In the genomic region with DNA sequence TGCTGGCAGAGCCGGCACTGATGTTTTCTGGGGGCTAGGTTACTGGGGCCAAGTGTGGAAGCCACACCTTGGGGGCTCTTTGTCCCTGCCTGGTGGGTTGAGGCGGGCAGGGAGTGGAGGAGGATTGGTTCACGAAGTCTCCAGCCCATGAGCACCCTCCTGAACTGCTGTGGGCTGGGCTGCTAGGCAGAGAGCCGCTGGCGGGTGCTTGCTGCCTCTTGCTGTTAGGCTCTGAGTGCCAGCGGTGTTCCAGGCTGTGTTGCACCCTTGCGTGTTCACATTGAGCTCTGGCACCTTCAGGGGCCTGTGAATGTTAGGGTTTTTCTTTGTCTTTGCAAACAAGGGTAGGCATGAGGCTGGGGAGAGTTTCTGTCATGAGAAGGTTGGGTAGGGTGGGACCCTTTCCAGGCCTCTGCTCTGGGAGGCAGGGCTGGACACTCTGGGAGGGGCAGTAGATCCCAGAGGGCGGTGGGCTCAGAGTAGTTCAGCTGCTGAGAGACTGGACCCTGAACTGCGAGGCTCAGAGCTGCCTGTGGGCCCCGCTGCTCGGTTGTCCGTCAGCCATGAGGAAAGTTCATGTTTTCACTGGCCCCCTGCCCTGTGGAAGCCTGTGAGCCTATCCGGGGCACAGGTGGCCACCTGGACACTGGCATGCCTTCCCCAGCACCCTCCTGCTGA, we compare ENCODE assay signal across 12 cellular contexts. TPM values are rescaled to one million over a fixed set of nuclear protein-coding genes. Genes with fewer than 3 reads are reported as not detected.
DNase-seq lines count a peak whose midpoint lies in the region; ATAC-seq and TF ChIP-seq lines count a peak whose summit lies in the region.
"Had no signal": no experiment of that assay in that cellular context is flagged by ENCODE, and none has a peak within 500 bp of the region (broad histone marks: within the 10 kb centered on the region; RNA-seq: fewer than 3 reads in every experiment).

No MANE protein-coding gene starts in this region.

- no peak for ATAC-seq in left cardiac atrium
- ATAC-seq: activated CD4-positive, CD25-positive, alpha-beta regulatory T cell treated with anti-CD3 and anti-CD28 coated beads, Interleukin-2, amount 50 U/mL, for 24 hours; gastrocnemius medialis had no signal

- peaks cover 6% of the 10 kb centered on the region for H3K36me3 Mint-ChIP-seq in neural progenitor cell

- H4K20me1 ChIP-seq in neural progenitor cell (ENCODE audit: low read depth) (peaks cover 32% of the 10 kb centered on the region), PC-9 (ENCODE audit: insufficient read depth) (0 out of 2 replicates have a peak, but pooled peaks cover 4% of the 10 kb centered on the region)

- H3K9me3 Mint-ChIP-seq in neural progenitor cell: no peaks in the 10 kb centered on the region

- H3K4me2 ChIP-seq in neural progenitor cell (no peak overlapping the region), PC-9 (no peak overlapping the region)

- H3K36me3 ChIP-seq in cardiac muscle cell (peaks cover 4% of the 10 kb centered on the region), left ventricle myocardium inferior (peaks cover 30% of the 10 kb centered on the region), neural progenitor cell (no peaks in the 10 kb centered on the region), PC-9 (ENCODE audit: low read depth) (no peaks in the 10 kb centered on the region)
- H3K36me3 ChIP-seq in effector memory CD4-positive, alpha-beta T cell (ENCODE audit: control insufficient read depth, insufficient read depth, low read length): peaks cover 32% of the 10 kb centered on the region

- DNase-seq in cardiac muscle cell (ENCODE audit: low read depth in 1 of 2, low spot score in 1 of 2) (no peak), left ventricle myocardium inferior (no peak), left cardiac atrium (peak; percentile 11), neural progenitor cell (ENCODE audit: low spot score) (peak; percentile 4), coronary artery (ENCODE audit: low spot score) (no peak), putamen (ENCODE audit: low spot score) (no peak), PC-9 (no peak)
- DNase-seq in effector memory CD4-positive, alpha-beta T cell: no peak
- DNase-seq: gastrocnemius medialis, NCI-H146 had no signal

- no peak for TF ChIP-seq CTCF in cardiac muscle cell (IDR thresholded peaks at IDR 0.05; ENCODE audit: low read depth, low read length)
- TF ChIP-seq CTCF in left ventricle myocardium inferior (IDR thresholded peaks at IDR 0.05; ENCODE audit: borderline replicate concordance): no peak
- TF ChIP-seq CTCF in neural progenitor cell (IDR thresholded peaks at IDR 0.05): no peak
- TF ChIP-seq CTCF in coronary artery (IDR thresholded peaks at IDR 0.05): no peak
- no peak for TF ChIP-seq CTCF in PC-9 (conservative IDR thresholded peaks at IDR 0.05)

- no peak overlapping the region for H2AFZ ChIP-seq in neural progenitor cell (replicated peaks)
- H2AFZ ChIP-seq in PC-9: no peak overlapping the region

- H3K79me2 ChIP-seq in neural progenitor cell (ENCODE audit: low read depth) (peaks cover 16% of the 10 kb centered on the region), PC-9 (ENCODE audit: low read depth) (no peaks in the 10 kb centered on the region)

- H3K9me3 ChIP-seq in cardiac muscle cell (ENCODE audit: low read depth): no peaks in the 10 kb centered on the region
- H3K9me3 ChIP-seq in left ventricle myocardium inferior (replicated peaks): no peaks in the 10 kb centered on the region
- no peaks in the 10 kb centered on the region for H3K9me3 ChIP-seq in neural progenitor cell (ENCODE audit: low read depth)
- H3K9me3 ChIP-seq in effector memory CD4-positive, alpha-beta T cell (ENCODE audit: control insufficient read depth, low read length): no peaks in the 10 kb centered on the region
- no peaks in the 10 kb centered on the region for H3K9me3 ChIP-seq in PC-9 (ENCODE audit: insufficient read depth, low read depth)
- H3K9me3 ChIP-seq: gastrocnemius medialis had no signal

- H3K4me3 ChIP-seq in cardiac muscle cell (no peak overlapping the region), left ventricle myocardium inferior (no peak overlapping the region), neural progenitor cell (no peak overlapping the region), coronary artery (no peak overlapping the region), PC-9 (no peak overlapping the region)
- H3K4me3 ChIP-seq in effector memory CD4-positive, alpha-beta T cell (ENCODE audit: insufficient read depth, low read depth, low read length, poor library complexity, severe bottlenecking): no peak overlapping the region
- H3K4me3 ChIP-seq: gastrocnemius medialis, skin epidermis had no signal

- no TSS peak for BruUV-seq in PC-9 (replicated peaks; lab: Mats Ljungman, UMichigan)

- CTCF ChIA-PET in PC-9 (lab: Charles Lee): interaction anchor here (0.5 kb wide), 1 partner anchor 212 kb away, joined by 4 read pairs; no protein-coding TSS in a partner anchor

- H3K4me1 Mint-ChIP-seq in neural progenitor cell: peaks cover 6% of the 10 kb centered on the region

- H3K9me2 ChIP-seq in PC-9 (ENCODE audit: insufficient read depth): no peaks in the 10 kb centered on the region

- no peaks in the 10 kb centered on the region for H3K27me3 ChIP-seq in cardiac muscle cell
- no peaks in the 10 kb centered on the region for H3K27me3 ChIP-seq in left ventricle myocardium inferior (ENCODE audit: low read depth)
- no peaks in the 10 kb centered on the region for H3K27me3 ChIP-seq in neural progenitor cell
- no peaks in the 10 kb centered on the region for H3K27me3 ChIP-seq in effector memory CD4-positive, alpha-beta T cell (replicated peaks; ENCODE audit: control insufficient read depth, insufficient read depth, low read length, poor library complexity, severe bottlenecking)
- no peaks in the 10 kb centered on the region for H3K27me3 ChIP-seq in PC-9 (ENCODE audit: insufficient read depth, low read depth)
- H3K27me3 ChIP-seq: gastrocnemius medialis had no signal

- intact Hi-C loops in left ventricle myocardium inferior (cut with micrococcal nuclease) (no loop called here), left cardiac atrium (cut with DNase I) (no loop called here), PC-9 (cut with micrococcal nuclease; ENCODE audit: unreplicated experiment) (no loop called here)

- H3K27ac ChIP-seq in cardiac muscle cell (peak overlapping the region; percentile 48), left ventricle myocardium inferior (replicated peaks) (no peak overlapping the region), neural progenitor cell (peak overlapping the region; percentile 51), coronary artery (no peak overlapping the region), PC-9 (no peak overlapping the region)
- H3K27ac ChIP-seq in effector memory CD4-positive, alpha-beta T cell (ENCODE audit: insufficient read depth, low read length, poor library complexity, severe bottlenecking): no peak overlapping the region
- H3K27ac ChIP-seq: gastrocnemius medialis, skin epidermis had no signal

- POLR2A ChIA-PET in PC-9 (lab: Charles Lee; ENCODE audit: unreplicated experiment): no interaction called here

- H3K27me3 Mint-ChIP-seq in neural progenitor cell (ENCODE audit: insufficient read depth, low read depth): no peaks in the 10 kb centered on the region

- H3K9ac ChIP-seq in neural progenitor cell: no peak overlapping the region

- no peak overlapping the region for H3K4me3 Mint-ChIP-seq in neural progenitor cell

- H3K27ac Mint-ChIP-seq in neural progenitor cell: peak overlapping the region; percentile 96

- H3F3A ChIP-seq in neural progenitor cell (ENCODE audit: low read depth): peaks cover 7% of the 10 kb centered on the region
- no peaks in the 10 kb centered on the region for H3F3A ChIP-seq in PC-9 (ENCODE audit: insufficient read depth, low read depth)

- H3K4me1 ChIP-seq in cardiac muscle cell (ENCODE audit: low read depth) (peaks cover 12% of the 10 kb centered on the region), left ventricle myocardium inferior (peaks cover 9% of the 10 kb centered on the region), neural progenitor cell (peaks cover 9% of the 10 kb centered on the region), PC-9 (replicated peaks; ENCODE audit: insufficient read depth) (no peaks in the 10 kb centered on the region)
- H3K4me1 ChIP-seq in effector memory CD4-positive, alpha-beta T cell (ENCODE audit: control insufficient read depth, insufficient read depth, low read length, poor library complexity, severe bottlenecking): no peaks in the 10 kb centered on the region

RNA-seq across cellular contexts. Expression of a gene that starts 24.0 kb away (rescaled TPM):
- total RNA-seq in cardiac muscle cell: 13.4 and 13.8 TPM in 2 replicates
- 11.3 and 11.8 TPM in 2 replicates for polyA plus RNA-seq in cardiac muscle cell
- 1.5 TPM for total RNA-seq in left ventricle myocardium inferior
- total RNA-seq in left cardiac atrium: under 1 TPM; 0.31 to 0.82 TPM
- total RNA-seq in neural progenitor cell (ENCODE audit: low replicate concordance): 1.5 TPM in 1 of 2 replicates, not detected in the other
- 4.0 TPM in 2 replicates for total RNA-seq in PC-9 (2021)

RNA-seq across cellular contexts. Expression of a gene that starts 26.0 kb away (rescaled TPM):
- total RNA-seq in cardiac muscle cell (23.5 and 34.5 TPM in 2 replicates), left ventricle myocardium inferior (1.5 TPM), left cardiac atrium (1 to 10 TPM; 1.6 to 2.8 TPM), neural progenitor cell (ENCODE audit: low replicate concordance) (14.3 and 30.2 TPM in 2 replicates), PC-9 (2021) (3.5 and 4.2 TPM in 2 replicates)
- polyA plus RNA-seq in cardiac muscle cell: 9.4 and 15.8 TPM in 2 replicates

RNA-seq across cellular contexts. Expression of a gene that starts 59.6 kb away (rescaled TPM):
- total RNA-seq in cardiac muscle cell (1.7 and 1.9 TPM in 2 replicates), left ventricle myocardium inferior (not detected), left cardiac atrium (under 1 TPM in 1 of 2 donors, not detected in 1; 0.06 TPM), neural progenitor cell (ENCODE audit: low replicate concordance) (0.34 TPM in 1 of 2 replicates, not detected in the other), PC-9 (2021) (0.18 TPM in 1 of 2 replicates, not detected in the other)
- 0.24 and 0.34 TPM in 2 replicates for polyA plus RNA-seq in cardiac muscle cell
- total RNA-seq: gastrocnemius medialis had no signal

Comparison
In these comparisons a context has a peak if more than half of its experiments do, and no peak if none do; other contexts are left out.
1. DNase-seq: peak in left cardiac atrium (single experiment) and neural progenitor cell (single experiment); none in cardiac muscle cell (0 of 2), left ventricle myocardium inferior (single experiment), coronary artery (single experiment), effector memory CD4-positive, alpha-beta T cell (0 of 3), putamen (single experiment) and PC-9 (0 of 2).
2. H3K27ac ChIP-seq: peak in cardiac muscle cell (single experiment) and neural progenitor cell (single experiment); none in left ventricle myocardium inferior (single experiment), coronary artery (0 of 2), effector memory CD4-positive, alpha-beta T cell (single experiment) and PC-9 (single experiment).